ENCODE assay signal across 8 cellular contexts in genomic region chr13:33542309-33543088, GRCh38.
DNase-seq lines count a peak whose midpoint lies in the region; TF ChIP-seq lines count a peak whose summit lies in the region.

No MANE protein-coding gene starts in this region.

- H3K27ac Mint-ChIP-seq in activated naive CD4-positive, alpha-beta T cell treated with anti-CD3 and anti-CD28 coated beads, Interleukin-2, amount 50 U/mL, for 24 hours: peak overlapping the region; percentile 100

- H3K36me3 ChIP-seq in GM06990 (ENCODE audit: control insufficient read depth, insufficient read depth, low read length): no peaks in the 10 kb centered on the region

- H3K9me3 Mint-ChIP-seq in activated naive CD4-positive, alpha-beta T cell treated with anti-CD3 and anti-CD28 coated beads, Interleukin-2, amount 50 U/mL, for 24 hours: peaks cover 8% of the 10 kb centered on the region

- peak; percentile 100 for DNase-seq in GM06990 (ENCODE audit: extremely low read depth, insufficient read length)
- peak; percentile 99 for DNase-seq in HFF-Myc (ENCODE audit: extremely low read depth, low read depth)
- peak; percentile 98 for DNase-seq in NAMALWA (ENCODE audit: low spot score)
- DNase-seq in SK-N-DZ (ENCODE audit: low spot score): peak; percentile 98
- peak; percentile 98 for DNase-seq in globus pallidus (ENCODE audit: low spot score)
- DNase-seq in nucleus accumbens (lab: John Stamatoyannopoulos, UW): peak; percentile 79 to 100 (median 97)

- no peaks in the 10 kb centered on the region for H3K27me3 Mint-ChIP-seq in activated naive CD4-positive, alpha-beta T cell treated with anti-CD3 and anti-CD28 coated beads, Interleukin-2, amount 50 U/mL, for 24 hours

- TF ChIP-seq CTCF in GM06990 (IDR thresholded peaks at IDR 0.05; ENCODE audit: insufficient read depth, low read length, poor library complexity, severe bottlenecking) (peak; percentile 87), HFF-Myc (IDR thresholded peaks at IDR 0.05; ENCODE audit: low read depth, low read length, missing control alignments) (peak; percentile 79)

- no peaks in the 10 kb centered on the region for H3K27me3 ChIP-seq in GM06990 (replicated peaks; ENCODE audit: control insufficient read depth, insufficient read depth, low read length)

- H3K4me3 Mint-ChIP-seq in activated naive CD4-positive, alpha-beta T cell treated with anti-CD3 and anti-CD28 coated beads, Interleukin-2, amount 50 U/mL, for 24 hours: peak overlapping the region; percentile 90

- peaks cover 67% of the 10 kb centered on the region for H3K4me1 Mint-ChIP-seq in activated naive CD4-positive, alpha-beta T cell treated with anti-CD3 and anti-CD28 coated beads, Interleukin-2, amount 50 U/mL, for 24 hours

- no peaks in the 10 kb centered on the region for H3K36me3 Mint-ChIP-seq in activated naive CD4-positive, alpha-beta T cell treated with anti-CD3 and anti-CD28 coated beads, Interleukin-2, amount 50 U/mL, for 24 hours

- H3K4me3 ChIP-seq in GM06990 (replicated peaks; ENCODE audit: low read depth, low read length): peak overlapping the region; percentile 69
- peak overlapping the region; percentile 35 for H3K4me3 ChIP-seq in HFF-Myc (replicated peaks; ENCODE audit: low read depth, low read length)

- peak overlapping the region; percentile 100 for H3K27ac ChIP-seq in temporal lobe (ENCODE audit: low read depth, low read length)

Comparison
In these comparisons a context has a peak if more than half of its experiments do, and no peak if none do; other contexts are left out.
1. Peak in every context shown above with its lines: DNase-seq, H3K4me3 ChIP-seq and H3K27ac ChIP-seq.